Comparison of ENCODE assay signal across 14 cellular contexts in genomic region chr21:44975720-44976555, GRCh38. TPM values are rescaled to one million over a fixed set of nuclear protein-coding genes. Genes with fewer than 3 reads are reported as not detected.
A peak's percentile ranks its signal among the peaks of the same experiment; 100 is the strongest.
DNase-seq lines count a peak whose midpoint lies in the region; ATAC-seq and TF ChIP-seq lines count a peak whose summit lies in the region.
"Had no signal": no experiment of that assay in that cellular context is flagged by ENCODE, and none has a peak within 500 bp of the region (broad histone marks: within the 10 kb centered on the region; RNA-seq: fewer than 3 reads in every experiment).

No MANE protein-coding gene starts in this region.

- no peaks in the 10 kb centered on the region for H3K9me2 ChIP-seq in GM23338 (ENCODE audit: insufficient read depth)
- H3K9me2 ChIP-seq in GM23248 (ENCODE audit: insufficient read depth), result no peaks in the 10 kb centered on the region

- peaks cover 15% of the 10 kb centered on the region for H3K36me3 Mint-ChIP-seq in GM23338 (ENCODE audit: low read depth)

- 82% methylated on average over 18 of the region's 42 CpGs for WGBS in esophagus muscularis mucosa
- no CpG with 5 or more reads among the region's 42 CpGs for WGBS in trophoblast cell (ENCODE audit: extremely low coverage, insufficient coverage, insufficient read length)
- 95% methylated on average over 31 to 41 of the region's 42 CpGs for WGBS in GM23248 (ENCODE audit: low coverage in 1 of 2, low lambda C conversion rate in 2 of 2, missing lambda C conversion rate in 2 of 2), 2 experiments

- no peak overlapping the region for H2BK120ac ChIP-seq in trophoblast cell (ENCODE audit: insufficient read depth, low read length, poor library complexity)

- H3K9me3 ChIP-seq in esophagus muscularis mucosa (no peaks in the 10 kb centered on the region), trophoblast cell (ENCODE audit: insufficient read depth, low read depth, low read length) (no peaks in the 10 kb centered on the region), uterus (no peaks in the 10 kb centered on the region), GM23248 (ENCODE audit: low read depth) (no peaks in the 10 kb centered on the region)
- H3K9me3 ChIP-seq: HAP-1 had no signal

- no peak overlapping the region for H3K4ac ChIP-seq in trophoblast cell (ENCODE audit: low read depth, low read length)

- H3F3A ChIP-seq in GM23338 (replicated peaks; ENCODE audit: low read depth) (no peaks in the 10 kb centered on the region), GM23248 (ENCODE audit: insufficient read depth) (no peaks in the 10 kb centered on the region)

- intact Hi-C loops in esophagus muscularis mucosa (cut with DNase I), result no loop called here
- intact Hi-C loops in uterus (cut with DNase I; ENCODE audit: low total_unique reads), result no loop called here

- no peak for TF ChIP-seq EP300 in esophagus muscularis mucosa (IDR thresholded peaks at IDR 0.05)

- H3K4me3 ChIP-seq in GM23338 (no peak overlapping the region), esophagus muscularis mucosa (no peak overlapping the region), trophoblast cell (ENCODE audit: low read depth, low read length) (no peak overlapping the region), uterus (no peak overlapping the region), GM23248 (no peak overlapping the region)
- H3K4me3 ChIP-seq: HAP-1 had no signal

- no peak overlapping the region for H4K12ac ChIP-seq in trophoblast cell (ENCODE audit: low read depth, low read length)

- H2BK5ac ChIP-seq in trophoblast cell (ENCODE audit: low read depth, low read length, poor library complexity), result no peak overlapping the region

- H3K27ac ChIP-seq in GM23338 (ENCODE audit: low read depth), result no peak overlapping the region
- peak overlapping the region in 3 of 4 donors; percentile 32 to 59 (median 51) for H3K27ac ChIP-seq in esophagus muscularis mucosa (replicated peaks in 1 of 4)
- no peak overlapping the region for H3K27ac ChIP-seq in trophoblast cell (ENCODE audit: low read depth, low read length)
- no peak overlapping the region for H3K27ac ChIP-seq in uterus
- H3K27ac ChIP-seq in GM23248, result no peak overlapping the region

- peaks cover 9% of the 10 kb centered on the region for H4K20me1 ChIP-seq in GM23338 (replicated peaks; ENCODE audit: insufficient read depth)
- H4K20me1 ChIP-seq in GM23248 (ENCODE audit: insufficient read depth), result no peaks in the 10 kb centered on the region

- no peak overlapping the region for H3K27ac Mint-ChIP-seq in GM23338

- TF ChIP-seq POLR2A in esophagus muscularis mucosa (IDR thresholded peaks at IDR 0.05; ENCODE audit: low read depth) (no peak), uterus (IDR thresholded peaks at IDR 0.05) (no peak)

- H4K8ac ChIP-seq in trophoblast cell (ENCODE audit: low read depth, low read length), result no peak overlapping the region

- H3K36me3 ChIP-seq in GM23338 (ENCODE audit: insufficient read depth) (no peaks in the 10 kb centered on the region), esophagus muscularis mucosa (peaks cover 3 to 68% (median 45%) of the 10 kb centered on the region in 4 donors), trophoblast cell (ENCODE audit: control insufficient read depth in 1 of 2, insufficient read depth in 2 of 2, low read length in 2 of 2) (peaks cover 26 to 29% of the 10 kb centered on the region in 2 experiments), uterus (no peaks in the 10 kb centered on the region), GM23248 (ENCODE audit: low read depth) (no peaks in the 10 kb centered on the region)

- peaks cover 13% of the 10 kb centered on the region for H3K27me3 Mint-ChIP-seq in GM23338 (ENCODE audit: insufficient read depth, low read depth, poor library complexity)

- in situ Hi-C loops in GM23248 (cut with MboI), result no loop called here

- H3K9ac ChIP-seq in trophoblast cell (ENCODE audit: low read length) (no peak overlapping the region), GM23248 (no peak overlapping the region)

- H3K79me2 ChIP-seq in GM23338 (replicated peaks; ENCODE audit: insufficient read depth), result no peaks in the 10 kb centered on the region
- H3K79me2 ChIP-seq in trophoblast cell (ENCODE audit: control insufficient read depth, insufficient read depth, low read length, poor library complexity), result peaks cover 2% of the 10 kb centered on the region
- no peaks in the 10 kb centered on the region for H3K79me2 ChIP-seq in GM23248 (ENCODE audit: insufficient read depth)

- H3K4me3 Mint-ChIP-seq in GM23338, result no peak overlapping the region

- H3K27me3 ChIP-seq in GM23338 (ENCODE audit: insufficient read depth) (no peaks in the 10 kb centered on the region), esophagus muscularis mucosa (no peaks in the 10 kb centered on the region), trophoblast cell (ENCODE audit: insufficient read depth, low read length) (no peaks in the 10 kb centered on the region), uterus (no peaks in the 10 kb centered on the region), GM23248 (replicated peaks; ENCODE audit: insufficient read depth) (no peaks in the 10 kb centered on the region)

- H3K9me3 Mint-ChIP-seq in GM23338, result no peaks in the 10 kb centered on the region

- H3K4me2 ChIP-seq in GM23338 (no peak overlapping the region), trophoblast cell (ENCODE audit: low read length) (no peak overlapping the region), GM23248 (ENCODE audit: unreplicated experiment) (no peak overlapping the region)

- H4K91ac ChIP-seq in trophoblast cell (ENCODE audit: low read depth, low read length), result peak overlapping the region; percentile 11

- peaks cover 16% of the 10 kb centered on the region for H3K79me1 ChIP-seq in trophoblast cell (ENCODE audit: low read length)

- peak; percentile 17 for ATAC-seq in GM23338

- H3K4me1 ChIP-seq in GM23338 (ENCODE audit: insufficient read depth) (no peaks in the 10 kb centered on the region), esophagus muscularis mucosa (peaks cover 0 to 62% (median 53%) of the 10 kb centered on the region in 4 donors), trophoblast cell (ENCODE audit: control insufficient read depth in 1 of 2, insufficient read depth in 2 of 2, low read length in 2 of 2) (peaks cover 13 to 27% of the 10 kb centered on the region in 2 experiments), uterus (no peaks in the 10 kb centered on the region), GM23248 (ENCODE audit: insufficient read depth) (no peaks in the 10 kb centered on the region)
- H3K4me1 ChIP-seq: HAP-1 had no signal

- H3K4me1 Mint-ChIP-seq in GM23338, result peaks cover 6% of the 10 kb centered on the region; the same call in 2 of the 3 replicates

- no peak overlapping the region for H2AK5ac ChIP-seq in trophoblast cell (ENCODE audit: low read length)

- TF ChIP-seq CTCF in GM23338 (conservative IDR thresholded peaks at IDR 0.05; ENCODE audit: low read depth in 2 of 2), result no peak
- no peak for TF ChIP-seq CTCF in esophagus muscularis mucosa (IDR thresholded peaks at IDR 0.05)
- TF ChIP-seq CTCF in uterus (IDR thresholded peaks at IDR 0.05), result no peak

- no peak overlapping the region for H3K23ac ChIP-seq in trophoblast cell (ENCODE audit: low read length)

- H2AFZ ChIP-seq in GM23338 (no peak overlapping the region), trophoblast cell (ENCODE audit: insufficient read depth, low read length, poor library complexity) (no peak overlapping the region), GM23248 (no peak overlapping the region)

- no peak overlapping the region for H3K14ac ChIP-seq in trophoblast cell (ENCODE audit: low read length)

- no peak overlapping the region for H3K18ac ChIP-seq in trophoblast cell (ENCODE audit: low read length)

- DNase-seq in Ammon's horn (ENCODE audit: low spot score) (peak; percentile 26), GM23338 (ENCODE audit: low spot score) (no peak), esophagus muscularis mucosa (ENCODE audit: extremely low spot score) (no peak), trophoblast cell (no peak), uterus (no peak), GM23248 (no peak), GDM1 (lab: John Stamatoyannopoulos, UW) (no peak)
- DNase-seq: ACHN, NCI-H1105 treated with DMSO at 0.1 percent for 48 hours, NCI-H1694, NCI-H2227 treated with DMSO at 0.1 percent for 48 hours, NCI-H510A treated with DMSO at 0.1 percent for 48 hours, NCI-H82 had no signal

- H2BK12ac ChIP-seq in trophoblast cell (ENCODE audit: low read length), result no peak overlapping the region

TF ChIP-seq in GM23338, 12 proteins besides CTCF, POLR2A, EP300 and RAD21 (continues in another document):
- TF ChIP-seq STAT1 (IDR thresholded peaks at IDR 0.05; ENCODE audit: unreplicated experiment), result no peak

RNA-seq across cellular contexts. Expression of gene SLX9, which starts 36.1 kb away (rescaled TPM):
- total RNA-seq in GM23338 (2014; rRNA removed; shearing (Covaris generic)), result 36.3 and 41.5 TPM in 2 replicates
- polyA plus RNA-seq in GM23338 (2016; fragmentation: Nextera tagmentation; extraction: Ambion mirVana) (46.9 and 48.0 TPM in 2 replicates), GM23248 (2016; fragmentation: Nextera tagmentation; extraction: Ambion mirVana) (34.4 and 35.8 TPM in 2 replicates)
- total RNA-seq in esophagus muscularis mucosa (10 to 100 TPM; 20.8 to 59.3 (median 27.6) TPM), uterus (10 to 100 TPM in 2 of 4 donors, 1 to 10 TPM in 1, not detected in 1; 8.6 to 24.3 (median 10.5) TPM)
- 19.1 and 21.1 TPM in 2 replicates for polyA plus RNA-seq in trophoblast cell (2013)
- total RNA-seq in GM23248 (2014; rRNA removed; shearing (Covaris generic)), result 25.6 and 34.3 TPM in 2 replicates

RNA-seq across cellular contexts. Expression of gene ITGB2, which starts 55.2 kb away (rescaled TPM):
- 0.63 TPM in 1 of 2 replicates, not detected in the other for total RNA-seq in GM23338 (2014; rRNA removed; shearing (Covaris generic))
- polyA plus RNA-seq in GM23338 (2016; fragmentation: Nextera tagmentation; extraction: Ambion mirVana) (0.40 and 0.44 TPM in 2 replicates), GM23248 (2016; fragmentation: Nextera tagmentation; extraction: Ambion mirVana) (2.2 and 2.7 TPM in 2 replicates)
- total RNA-seq in esophagus muscularis mucosa (100 to 1,000 TPM in 1 of 4 donors, 10 to 100 TPM in 3; 33.2 to 110 (median 44.0) TPM), uterus (10 to 100 TPM; 20.2 to 46.8 (median 21.0) TPM)
- polyA plus RNA-seq in trophoblast cell (2013), result 0.03 TPM in 2 replicates
- total RNA-seq in GM23248 (2014; rRNA removed; shearing (Covaris generic)), result 1.3 and 2.1 TPM in 2 replicates

Comparison
In these comparisons a context has a peak if more than half of its experiments do, and no peak if none do; other contexts are left out.
1. H3K27ac ChIP-seq: peak in esophagus muscularis mucosa (3 of 4); none in GM23338 (single experiment), trophoblast cell (single experiment), uterus (0 of 2) and GM23248 (single experiment).